In genomic region chr6:1271071-1271763, GRCh38 we compare ENCODE assay signal across 28 cellular contexts. TPM values are rescaled to one million over a fixed set of nuclear protein-coding genes. Genes with fewer than 3 reads are reported as not detected.
"Had no signal": no experiment of that assay in that cellular context is flagged by ENCODE, and none has a peak within 500 bp of the region (broad histone marks: within the 10 kb centered on the region; RNA-seq: fewer than 3 reads in every experiment).

No MANE protein-coding gene starts in this region.

- H3K27ac ChIP-seq: SK-N-MC, VCaP had no signal

- H3K4me3 ChIP-seq: SK-N-MC had no signal

- DNase-seq: activated CD4-positive, alpha-beta memory T cell treated with anti-CD3 and anti-CD28 coated beads for 36 hours; activated CD4-positive, alpha-beta T cell treated with anti-CD3 and anti-CD28 coated beads, Interleukin-2, amount 10 ng/mL, durations not matched to agents 7 days and 5 days; activated CD4-positive, CD25-positive, alpha-beta regulatory T cell; activated CD8-positive, alpha-beta memory T cell treated with anti-CD3 and anti-CD28 coated beads for 24 hours; activated effector memory CD4-positive, alpha-beta T cell treated with anti-CD3 and anti-CD28 coated beads, Interleukin-2, amount 50 U/mL, for 16 hours; activated naive CD4-positive, alpha-beta T cell treated with Interleukin-2 at 50 U/mL for 16 hours; activated naive CD8-positive, alpha-beta T cell treated with anti-CD3 and anti-CD28 coated beads, Interleukin-2, amount 50 U/mL, for 24 hours; activated T-cell treated with anti-CD3 and anti-CD28 coated beads, Interleukin-2, amount 50 U/mL, for 4 hours; caudate nucleus; KG1; NCI-H1092; NCI-H1417; NCI-H1930; NCI-H2171; NCI-H345; NCI-H510A; NCI-H526 treated with DMSO at 0.1 percent for 48 hours; NCI-H82; SIG-M5; T-cell; T-helper 2 cell; T1000 had no signal

- ATAC-seq: activated naive CD4-positive, alpha-beta T cell treated with anti-CD3 and anti-CD28 coated beads, Interleukin-2, amount 50 U/mL, for 72 hours; activated naive CD8-positive, alpha-beta T cell treated with anti-CD3 and anti-CD28 coated beads, Interleukin-2, amount 50 U/mL, for 24 hours; activated T-cell treated with anti-CD3 and anti-CD28 coated beads, Interleukin-2, amount 50 U/mL, for 4 hours; T-cell had no signal

RNA-seq across cellular contexts. Expression of gene FOXQ1, which starts 40.7 kb away (rescaled TPM):
- total RNA-seq: activated CD4-positive, alpha-beta memory T cell treated with anti-CD3 and anti-CD28 coated beads for 36 hours; activated CD4-positive, alpha-beta T cell treated with anti-CD3 and anti-CD28 coated beads, Interleukin-2, amount 10 ng/mL, durations not matched to agents 7 days and 5 days; activated naive CD4-positive, alpha-beta T cell treated with anti-CD3 and anti-CD28 coated beads, Interleukin-2, amount 50 U/mL, for 72 hours; activated T-cell treated with anti-CD3 and anti-CD28 coated beads, Interleukin-2, amount 50 U/mL, for 4 hours; M059J; OCI-LY7 had no signal
- polyA plus RNA-seq: IgD-negative memory B cell had no signal
